Comparison of ENCODE assay signal across 22 cellular contexts in genomic region chr14:22641851-22642250, GRCh38. TPM values are rescaled to one million over a fixed set of nuclear protein-coding genes. Genes with fewer than 3 reads are reported as not detected.
"Had no signal": no experiment of that assay in that cellular context is flagged by ENCODE, and none has a peak within 500 bp of the region (broad histone marks: within the 10 kb centered on the region; RNA-seq: fewer than 3 reads in every experiment).

No MANE protein-coding gene starts in this region.

- ATAC-seq: foreskin keratinocyte; psoas muscle; stimulated activated naive CD8-positive, alpha-beta T cell treated with anti-CD3 and anti-CD28 coated beads, Interleukin-15, amount 100 ng/mL, for 72 hours; upper lobe of right lung had no signal

- H3K9me3 Mint-ChIP-seq: activated CD4-positive, alpha-beta T cell treated with anti-CD3 and anti-CD28 coated beads, Interleukin-2, amount 10 ng/mL, durations not matched to agents 7 days and 5 days; activated naive CD8-positive, alpha-beta T cell treated with anti-CD3 and anti-CD28 coated beads, Interleukin-2, amount 10 ng/mL, durations not matched to agents 7 days and 5 days; activated T-helper 1 cell treated with anti-CD3 and anti-CD28 coated beads, Interleukin-12 subunit alpha, Interleukin-12 subunit beta, Interleukin-2, Interleukin-4 antibody, amounts not matched to agents 30 ng/mL and 10 ng/mL and 1 ng/mL, durations not matched to agents 14 hours and 24 hours and 36 hours; central memory CD8-positive, alpha-beta T cell; stimulated activated naive CD8-positive, alpha-beta T cell treated with anti-CD3 and anti-CD28 coated beads, Interleukin-15, amount 100 ng/mL, for 72 hours had no signal

- DNase-seq: activated CD4-positive, alpha-beta T cell treated with anti-CD3 and anti-CD28 coated beads, Interleukin-2, amount 10 ng/mL, durations not matched to agents 7 days and 5 days; activated CD4-positive, CD25-positive, alpha-beta regulatory T cell; activated CD8-positive, alpha-beta memory T cell treated with anti-CD3 and anti-CD28 coated beads for 24 hours; activated naive CD4-positive, alpha-beta T cell; activated naive CD8-positive, alpha-beta T cell treated with anti-CD3 and anti-CD28 coated beads, Interleukin-2, amount 10 ng/mL, durations not matched to agents 7 days and 5 days; effector memory CD4-positive, alpha-beta T cell; foreskin keratinocyte; head of caudate nucleus; midbrain; psoas muscle; right lobe of liver; stimulated activated naive CD8-positive, alpha-beta T cell treated with anti-CD3 and anti-CD28 coated beads, Interleukin-15, amount 100 ng/mL, for 72 hours; testis; upper lobe of right lung had no signal

- H3K27ac Mint-ChIP-seq: activated CD4-positive, alpha-beta T cell treated with anti-CD3 and anti-CD28 coated beads, Interleukin-2, amount 10 ng/mL, durations not matched to agents 7 days and 5 days; activated naive CD8-positive, alpha-beta T cell treated with anti-CD3 and anti-CD28 coated beads, Interleukin-2, amount 10 ng/mL, durations not matched to agents 7 days and 5 days; activated T-helper 1 cell treated with anti-CD3 and anti-CD28 coated beads, Interleukin-12 subunit alpha, Interleukin-12 subunit beta, Interleukin-2, Interleukin-4 antibody, amounts not matched to agents 30 ng/mL and 10 ng/mL and 1 ng/mL, durations not matched to agents 14 hours and 24 hours and 36 hours; brain; stimulated activated naive CD8-positive, alpha-beta T cell treated with anti-CD3 and anti-CD28 coated beads, Interleukin-15, amount 100 ng/mL, for 72 hours had no signal

- H3K4me1 ChIP-seq: psoas muscle, right lobe of liver, testis, upper lobe of right lung had no signal

- H3K36me3 Mint-ChIP-seq: activated naive CD8-positive, alpha-beta T cell treated with anti-CD3 and anti-CD28 coated beads, Interleukin-2, amount 10 ng/mL, durations not matched to agents 7 days and 5 days had no signal

- H3K36me3 ChIP-seq: right lobe of liver, upper lobe of right lung had no signal

- FAIRE-seq: TTC549 had no signal

- H3K4me1 Mint-ChIP-seq: central memory CD8-positive, alpha-beta T cell; neural crest cell had no signal

- H3K27ac ChIP-seq: foreskin keratinocyte, psoas muscle, right lobe of liver, testis, upper lobe of right lung had no signal

- H3K27me3 Mint-ChIP-seq: activated CD4-positive, alpha-beta T cell treated with anti-CD3 and anti-CD28 coated beads, Interleukin-2, amount 10 ng/mL, durations not matched to agents 7 days and 5 days; central memory CD8-positive, alpha-beta T cell; stimulated activated naive CD8-positive, alpha-beta T cell treated with anti-CD3 and anti-CD28 coated beads, Interleukin-15, amount 100 ng/mL, for 72 hours had no signal

- H3K4me3 ChIP-seq: lung, psoas muscle, right lobe of liver, testis, upper lobe of right lung had no signal

- H3K27me3 ChIP-seq: right lobe of liver, testis, upper lobe of right lung had no signal

- H3K9me3 ChIP-seq: psoas muscle, right lobe of liver, testis, upper lobe of right lung had no signal

- H3K4me3 Mint-ChIP-seq: activated CD4-positive, alpha-beta T cell treated with anti-CD3 and anti-CD28 coated beads, Interleukin-2, amount 10 ng/mL, durations not matched to agents 7 days and 5 days; activated naive CD8-positive, alpha-beta T cell treated with anti-CD3 and anti-CD28 coated beads, Interleukin-2, amount 10 ng/mL, durations not matched to agents 7 days and 5 days; activated T-helper 1 cell treated with anti-CD3 and anti-CD28 coated beads, Interleukin-12 subunit alpha, Interleukin-12 subunit beta, Interleukin-2, Interleukin-4 antibody, amounts not matched to agents 30 ng/mL and 10 ng/mL and 1 ng/mL, durations not matched to agents 14 hours and 24 hours and 36 hours; brain; central memory CD8-positive, alpha-beta T cell; neural crest cell; stimulated activated naive CD8-positive, alpha-beta T cell treated with anti-CD3 and anti-CD28 coated beads, Interleukin-15, amount 100 ng/mL, for 72 hours had no signal

RNA-seq across cellular contexts. Expression of gene OR6J1, which starts 2.3 kb away (rescaled TPM):
- total RNA-seq: activated CD4-positive, alpha-beta T cell treated with anti-CD3 and anti-CD28 coated beads, Interleukin-2, amount 10 ng/mL, durations not matched to agents 7 days and 5 days; activated naive CD8-positive, alpha-beta T cell treated with anti-CD3 and anti-CD28 coated beads, Interleukin-2, amount 10 ng/mL, durations not matched to agents 7 days and 5 days; activated T-helper 1 cell treated with anti-CD3 and anti-CD28 coated beads, Interleukin-12 subunit alpha, Interleukin-12 subunit beta, Interleukin-2, Interleukin-4 antibody, amounts not matched to agents 30 ng/mL and 10 ng/mL and 1 ng/mL, durations not matched to agents 14 hours and 24 hours and 36 hours; foreskin keratinocyte; neural crest cell; osteocyte; psoas muscle; right lobe of liver; T-helper 2 cell treated with Interferon-gamma antibody and Interleukin-4, amounts not matched to agents 100 ng/mL and 5 ng/mL, for 36 hours; upper lobe of right lung had no signal
- polyA plus RNA-seq: foreskin keratinocyte, lung, psoas muscle had no signal
